9 cellular contexts compared by ENCODE assay signal in the genomic region with DNA sequence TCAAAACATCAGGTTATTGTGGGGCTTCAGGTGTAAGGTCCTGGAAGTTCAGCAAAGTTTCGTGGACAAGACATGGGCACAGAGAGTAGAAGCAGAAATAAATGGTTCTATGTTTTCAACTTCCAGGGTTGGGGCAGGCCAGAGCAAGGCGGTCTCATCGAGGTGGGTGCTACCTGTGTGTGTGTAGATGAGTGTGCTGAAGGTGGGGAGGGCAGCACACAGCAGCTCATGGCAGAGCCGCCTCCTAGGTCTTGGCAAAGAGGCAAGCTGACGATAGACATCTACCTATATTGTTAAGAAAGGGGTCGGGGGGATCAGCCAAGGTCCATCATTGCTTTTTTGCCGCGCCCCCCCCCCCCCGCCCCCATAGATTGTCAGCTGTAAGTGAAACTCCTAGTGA. TPM values are rescaled to one million over a fixed set of nuclear protein-coding genes. Genes with fewer than 3 reads are reported as not detected.
DNase-seq lines count a peak whose midpoint lies in the region; ATAC-seq and TF ChIP-seq lines count a peak whose summit lies in the region.
"Had no signal": no experiment of that assay in that cellular context is flagged by ENCODE, and none has a peak within 500 bp of the region (broad histone marks: within the 10 kb centered on the region; RNA-seq: fewer than 3 reads in every experiment).

No MANE protein-coding gene starts in this region.

- H3K4me2 ChIP-seq in SU-DHL-6 (ENCODE audit: low read depth, low read length, poor library complexity, severe bottlenecking) = no peak overlapping the region
- H3K4me2 ChIP-seq in fibroblast of lung (ENCODE audit: extremely low read depth, insufficient read depth, low read length) = no peak overlapping the region
- H3K4me2 ChIP-seq: A549 had no signal

- H3K27ac Mint-ChIP-seq in activated CD4-positive, alpha-beta T cell treated with anti-CD3 and anti-CD28 coated beads for 36 hours = peak overlapping the region; percentile 62
- peak overlapping the region; percentile 93 for H3K27ac Mint-ChIP-seq in stimulated activated effector memory CD8-positive, alpha-beta T cell treated with anti-CD3 and anti-CD28 coated beads, Interleukin-12 subunit alpha, Interleukin-12 subunit beta, amount 100 ng/mL, for 72 hours

- peaks cover 35% of the 10 kb centered on the region for H3K36me3 Mint-ChIP-seq in activated CD4-positive, alpha-beta T cell treated with anti-CD3 and anti-CD28 coated beads for 36 hours (ENCODE audit: low read depth)
- peaks cover 83% of the 10 kb centered on the region for H3K36me3 Mint-ChIP-seq in stimulated activated effector memory CD8-positive, alpha-beta T cell treated with anti-CD3 and anti-CD28 coated beads, Interleukin-12 subunit alpha, Interleukin-12 subunit beta, amount 100 ng/mL, for 72 hours

- ATAC-seq in activated CD4-positive, alpha-beta T cell treated with anti-CD3 and anti-CD28 coated beads for 36 hours = no peak
- ATAC-seq in stimulated activated effector memory CD8-positive, alpha-beta T cell treated with anti-CD3 and anti-CD28 coated beads, Interleukin-12 subunit alpha, Interleukin-12 subunit beta, amount 100 ng/mL, for 72 hours = no peak

- H3K9ac ChIP-seq in SU-DHL-6 (ENCODE audit: low read length) = no peak overlapping the region
- no peak overlapping the region for H3K9ac ChIP-seq in fibroblast of lung (ENCODE audit: insufficient read depth, low read length)

- H3K27me3 ChIP-seq in SU-DHL-6 (ENCODE audit: low read length) = no peaks in the 10 kb centered on the region
- no peaks in the 10 kb centered on the region for H3K27me3 ChIP-seq in fibroblast of lung (ENCODE audit: control insufficient read depth, insufficient read depth, low read length)

- H3F3A ChIP-seq in SU-DHL-6 (ENCODE audit: insufficient read depth) = peaks cover 57% of the 10 kb centered on the region

- H3K4me3 ChIP-seq in SU-DHL-6 (ENCODE audit: insufficient read depth, low read length, poor library complexity, severe bottlenecking) (no peak overlapping the region), fibroblast of lung (replicated peaks in 1 of 4; ENCODE audit: control extremely low read depth in 1 of 4, insufficient read depth in 1 of 4, low read depth in 3 of 4, low read length in 4 of 4) (no peak overlapping the region)
- H3K4me3 ChIP-seq: A549 had no signal

- H3K4me1 ChIP-seq in fibroblast of lung (ENCODE audit: control insufficient read depth, extremely low read depth, insufficient read depth, low read length) = peaks cover 12% of the 10 kb centered on the region

- H3K4me1 Mint-ChIP-seq in activated CD4-positive, alpha-beta T cell treated with anti-CD3 and anti-CD28 coated beads for 36 hours = peaks cover 57% of the 10 kb centered on the region
- peaks cover 79% of the 10 kb centered on the region for H3K4me1 Mint-ChIP-seq in stimulated activated effector memory CD8-positive, alpha-beta T cell treated with anti-CD3 and anti-CD28 coated beads, Interleukin-12 subunit alpha, Interleukin-12 subunit beta, amount 100 ng/mL, for 72 hours

- no peaks in the 10 kb centered on the region for H3K9me3 Mint-ChIP-seq in activated CD4-positive, alpha-beta T cell treated with anti-CD3 and anti-CD28 coated beads for 36 hours (ENCODE audit: low read depth)
- no peaks in the 10 kb centered on the region for H3K9me3 Mint-ChIP-seq in stimulated activated effector memory CD8-positive, alpha-beta T cell treated with anti-CD3 and anti-CD28 coated beads, Interleukin-12 subunit alpha, Interleukin-12 subunit beta, amount 100 ng/mL, for 72 hours

- POLR2A ChIA-PET in activated CD4-positive, alpha-beta T cell treated with anti-CD3 and anti-CD28 coated beads for 36 hours (lab: Charles Lee) = no interaction called here

- H4K20me1 ChIP-seq in SU-DHL-6 (ENCODE audit: low read depth, low read length) = no peaks in the 10 kb centered on the region
- no peaks in the 10 kb centered on the region for H4K20me1 ChIP-seq in fibroblast of lung (ENCODE audit: control insufficient read depth, extremely low read depth, insufficient read depth, low read length)

- DNase-seq in activated CD4-positive, alpha-beta T cell treated with anti-CD3 and anti-CD28 coated beads for 36 hours = no peak
- no peak for DNase-seq in activated CD4-positive, alpha-beta T cell treated with anti-CD3 and anti-CD28 coated beads for 1 hour
- no peak for DNase-seq in fibroblast of lung (ENCODE audit: low read depth in 2 of 2)
- DNase-seq in stimulated activated effector memory CD8-positive, alpha-beta T cell treated with anti-CD3 and anti-CD28 coated beads, Interleukin-12 subunit alpha, Interleukin-12 subunit beta, amount 100 ng/mL, for 72 hours (ENCODE audit: low spot score in 2 of 2) = no peak
- DNase-seq in NCI-H146 treated with DMSO at 0.1 percent for 48 hours (lab: John Stamatoyannopoulos, UW; ENCODE audit: unreplicated experiment) = no peak
- no peak for DNase-seq in LoVo (ENCODE audit: low spot score)
- DNase-seq in NCI-H226 = no peak

- H3K27me3 Mint-ChIP-seq in activated CD4-positive, alpha-beta T cell treated with anti-CD3 and anti-CD28 coated beads for 36 hours = no peaks in the 10 kb centered on the region

- H3K4me3 Mint-ChIP-seq in activated CD4-positive, alpha-beta T cell treated with anti-CD3 and anti-CD28 coated beads for 36 hours = no peak overlapping the region
- H3K4me3 Mint-ChIP-seq in stimulated activated effector memory CD8-positive, alpha-beta T cell treated with anti-CD3 and anti-CD28 coated beads, Interleukin-12 subunit alpha, Interleukin-12 subunit beta, amount 100 ng/mL, for 72 hours = no peak overlapping the region

- CTCF ChIA-PET in activated CD4-positive, alpha-beta T cell treated with anti-CD3 and anti-CD28 coated beads for 36 hours (lab: Charles Lee) = interaction anchor here (3.5 to 7.1 kb wide), 2 partner anchors 10 to 186 kb away, joined by 13 to 46 read pairs; no protein-coding TSS in a partner anchor

- no peaks in the 10 kb centered on the region for H3K9me2 ChIP-seq in SU-DHL-6 (replicated peaks; ENCODE audit: insufficient read depth, low read length)

- H3K9me3 ChIP-seq in SU-DHL-6 (ENCODE audit: insufficient read depth, low read length) (no peaks in the 10 kb centered on the region), fibroblast of lung (ENCODE audit: control insufficient read depth, insufficient read depth, low read depth, low read length) (no peaks in the 10 kb centered on the region)
- H3K9me3 ChIP-seq: A549 had no signal

- TF ChIP-seq CTCF in SU-DHL-6 (IDR thresholded peaks at IDR 0.05; ENCODE audit: insufficient read depth, low read length, poor library complexity, severe bottlenecking) = no peak
- no peak for TF ChIP-seq CTCF in fibroblast of lung (conservative IDR thresholded peaks at IDR 0.05 in 1 of 2, IDR thresholded peaks at IDR 0.05 in 1 of 2; ENCODE audit: low read depth in 1 of 2, low read length in 2 of 2)

- H2AFZ ChIP-seq in SU-DHL-6 (ENCODE audit: low read depth, low read length, severe bottlenecking) (no peak overlapping the region), fibroblast of lung (ENCODE audit: low read length) (no peak overlapping the region)

- H3K27ac ChIP-seq in SU-DHL-6 (ENCODE audit: low read depth, low read length) (peak overlapping the region; percentile 75; the same call in 1 of the 2 replicates), fibroblast of lung (ENCODE audit: insufficient read depth, low read length) (peak overlapping the region; percentile 34)
- H3K27ac ChIP-seq: A549 had no signal

- intact Hi-C loops in activated CD4-positive, alpha-beta T cell treated with anti-CD3 and anti-CD28 coated beads for 36 hours (cut with DNase I, micrococcal nuclease) = loop anchor here (5.0 to 10.0 kb wide), 3 partner anchors 167 to 905 kb away; partner anchors contain the start of genes HNRNPAB (in 1 of the 2), NSD1 (in 1 of the 2) and UIMC1 (in 1 of the 2)

- H3K36me3 ChIP-seq in SU-DHL-6 (ENCODE audit: low read length) = no peaks in the 10 kb centered on the region
- peaks cover 10% of the 10 kb centered on the region for H3K36me3 ChIP-seq in fibroblast of lung (ENCODE audit: control insufficient read depth, insufficient read depth, low read length)

- H3K79me2 ChIP-seq in SU-DHL-6 (ENCODE audit: insufficient read depth, low read length) (peaks cover 9% of the 10 kb centered on the region), fibroblast of lung (ENCODE audit: control insufficient read depth, insufficient read depth, low read length) (peaks cover 25% of the 10 kb centered on the region)

RNA-seq across cellular contexts. Expression of gene RAB24, which starts 3.8 kb away (rescaled TPM):
- 10 to 100 TPM; 10.9 to 21.0 TPM for total RNA-seq in activated CD4-positive, alpha-beta T cell treated with anti-CD3 and anti-CD28 coated beads for 36 hours
- total RNA-seq in fibroblast of lung = 22.1 and 25.9 TPM in 2 replicates
- 27.9 and 34.2 TPM in 2 replicates for polyA plus RNA-seq in fibroblast of lung
- 30.7 and 30.9 TPM in 2 replicates for polyA plus RNA-seq in fibroblast of lung (2012)
- polyA minus RNA-seq in fibroblast of lung (ENCODE audit: low replicate concordance) = 4.0 and 13.4 TPM in 2 replicates

RNA-seq across cellular contexts. Expression of gene PRELID1, which starts 3.9 kb away (rescaled TPM):
- 100 to 1,000 TPM; 266 to 362 TPM for total RNA-seq in activated CD4-positive, alpha-beta T cell treated with anti-CD3 and anti-CD28 coated beads for 36 hours
- total RNA-seq in fibroblast of lung = 56.8 and 64.2 TPM in 2 replicates
- 145 and 226 TPM in 2 replicates for polyA plus RNA-seq in fibroblast of lung
- 134 and 217 TPM in 2 replicates for polyA plus RNA-seq in fibroblast of lung (2012)
- 137 and 147 TPM in 2 replicates for polyA minus RNA-seq in fibroblast of lung (ENCODE audit: low replicate concordance)

RNA-seq across cellular contexts. Expression of gene MXD3, which starts 12.0 kb away (rescaled TPM):
- 10 to 100 TPM; 21.3 to 27.2 TPM for total RNA-seq in activated CD4-positive, alpha-beta T cell treated with anti-CD3 and anti-CD28 coated beads for 36 hours
- total RNA-seq in fibroblast of lung = 1.0 and 6.6 TPM in 2 replicates
- 1.8 and 3.4 TPM in 2 replicates for polyA plus RNA-seq in fibroblast of lung
- polyA plus RNA-seq in fibroblast of lung (2012) = 3.6 and 9.8 TPM in 2 replicates
- 1.2 and 1.5 TPM in 2 replicates for polyA minus RNA-seq in fibroblast of lung (ENCODE audit: low replicate concordance)

RNA-seq across cellular contexts. Expression of gene LMAN2, which starts 51.8 kb away (rescaled TPM):
- total RNA-seq in activated CD4-positive, alpha-beta T cell treated with anti-CD3 and anti-CD28 coated beads for 36 hours = 10 to 100 TPM; 74.5 to 92.1 TPM
- 294 and 396 TPM in 2 replicates for total RNA-seq in fibroblast of lung
- polyA plus RNA-seq in fibroblast of lung = 145 and 221 TPM in 2 replicates
- 183 and 234 TPM in 2 replicates for polyA plus RNA-seq in fibroblast of lung (2012)
- polyA minus RNA-seq in fibroblast of lung (ENCODE audit: low replicate concordance) = 331 and 337 TPM in 2 replicates

RNA-seq across cellular contexts. Expression of gene RGS14, which starts 58.0 kb away (rescaled TPM):
- total RNA-seq in activated CD4-positive, alpha-beta T cell treated with anti-CD3 and anti-CD28 coated beads for 36 hours = 10 to 100 TPM; 43.8 to 62.0 TPM
- 2.6 and 4.1 TPM in 2 replicates for total RNA-seq in fibroblast of lung
- polyA plus RNA-seq in fibroblast of lung = 2.5 and 3.1 TPM in 2 replicates
- polyA plus RNA-seq in fibroblast of lung (2012) = 3.1 and 4.2 TPM in 2 replicates
- 1.8 and 4.3 TPM in 2 replicates for polyA minus RNA-seq in fibroblast of lung (ENCODE audit: low replicate concordance)
